In the genomic region with DNA sequence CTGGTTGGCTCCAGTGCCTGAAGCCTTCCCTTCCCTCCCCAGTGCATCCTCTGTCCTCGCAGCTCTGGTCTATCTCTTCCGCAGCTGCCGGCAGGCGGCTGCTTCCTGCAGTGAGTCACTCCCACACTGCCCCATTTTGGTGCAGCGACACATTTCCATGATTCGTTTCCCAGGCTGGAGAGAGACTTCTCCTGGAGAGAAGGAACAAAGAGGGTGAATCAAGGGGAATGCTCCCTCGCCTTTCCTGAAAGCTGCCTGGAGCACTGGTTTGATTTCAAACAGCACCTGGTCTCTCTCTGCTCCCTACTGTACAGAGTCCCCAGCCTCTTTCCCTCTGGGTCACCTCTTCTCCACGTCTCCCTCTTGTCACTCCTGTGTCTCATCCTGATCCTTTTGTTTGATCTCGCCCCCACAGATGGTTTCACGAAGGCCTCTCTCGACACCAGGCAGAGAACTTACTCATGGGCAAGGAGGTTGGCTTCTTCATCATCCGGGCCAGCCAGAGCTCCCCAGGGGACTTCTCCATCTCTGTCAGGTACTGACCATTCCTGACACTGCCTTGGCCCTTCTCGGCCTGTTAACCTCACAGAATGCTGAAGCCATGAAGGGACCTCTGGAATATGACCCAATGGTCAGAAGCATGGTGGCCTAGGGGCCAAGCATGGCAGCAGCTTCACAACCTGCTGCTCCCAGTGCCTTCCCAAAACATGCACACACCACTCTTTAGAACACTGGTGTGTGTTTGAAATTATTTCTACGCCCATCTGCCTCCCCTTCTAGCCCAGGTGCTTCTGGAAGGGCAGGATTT, we compare ENCODE assay signal across 8 cellular contexts.
DNase-seq lines count a peak whose midpoint lies in the region; ATAC-seq and TF ChIP-seq lines count a peak whose summit lies in the region.

TMA7B (plus strand) TSS at position 758 of the 808 bp plus-strand sequence. CDS start 3,978 bp downstream, outside the sequence.

- peak; percentile 28 for DNase-seq in ACHN
- DNase-seq in HPDE6-E6E7 (ENCODE audit: extremely low spot score): peak; percentile 58
- peak; percentile 32 to 34 for DNase-seq in activated CD4-positive, alpha-beta T cell treated with anti-CD3 and anti-CD28 coated beads for 4 hours
- DNase-seq in fibroblast of pulmonary artery (ENCODE audit: low read depth): peak; percentile 65
- DNase-seq in putamen (ENCODE audit: low spot score): peak; percentile 51
- DNase-seq in HUDEP-2 (lab: John Stamatoyannopoulos, UW; ENCODE audit: unreplicated experiment in 76 of 76): no peak
- DNase-seq in globus pallidus (ENCODE audit: low spot score): no peak

- no peak for ATAC-seq in HG03095 (IDR thresholded peaks at IDR 0.05; ENCODE audit: unreplicated experiment)

- in situ Hi-C loops in ACHN (cut with HindIII; ENCODE audit: low pct_ligation_motif_present, low pct_unique_long_range_greater_than_20kb, low sequenced_read_pairs): no loop called here

- H3K4me3 ChIP-seq in fibroblast of pulmonary artery (replicated peaks; ENCODE audit: low read depth, low read length): peak within 1 kb of the TSS; percentile 7

- TF ChIP-seq CTCF in fibroblast of pulmonary artery (IDR thresholded peaks at IDR 0.05; ENCODE audit: low read length, missing control alignments): peak; percentile 47

Comparison
In these comparisons a context has a peak if more than half of its experiments do, and no peak if none do; other contexts are left out.
1. DNase-seq: peak in ACHN (single experiment), HPDE6-E6E7 (single experiment), activated CD4-positive, alpha-beta T cell treated with anti-CD3 and anti-CD28 coated beads for 4 hours (2 of 2), fibroblast of pulmonary artery (single experiment) and putamen (single experiment); none in HUDEP-2 (0 of 76) and globus pallidus (single experiment).